1 cellular context compared by ENCODE assay signal in the genomic region with DNA sequence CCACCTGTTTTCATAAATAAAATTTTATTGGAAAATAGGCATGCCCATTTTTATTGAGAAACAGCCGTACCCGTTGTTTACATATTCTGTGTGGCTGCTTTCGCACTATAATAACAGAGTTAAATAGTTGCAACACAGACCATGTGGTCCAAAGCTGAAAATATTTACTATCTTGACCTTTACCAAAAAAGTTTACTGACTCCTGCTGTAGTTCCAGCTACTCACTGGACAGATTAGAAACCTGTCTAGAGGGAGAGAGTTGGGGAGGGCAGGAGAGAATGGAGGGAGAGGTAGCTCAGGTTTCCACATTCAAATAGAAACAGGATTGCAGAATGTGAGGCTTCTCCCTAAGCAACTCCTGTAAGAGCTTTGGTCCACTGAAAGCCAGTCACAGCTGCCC.
TF ChIP-seq lines count a peak whose summit lies in the region.

No MANE protein-coding gene starts in this region.

TF ChIP-seq in liver, 16 proteins besides CTCF, POLR2A, EP300 and RAD21 (continued from another document):
- TF ChIP-seq, protein P1, sequence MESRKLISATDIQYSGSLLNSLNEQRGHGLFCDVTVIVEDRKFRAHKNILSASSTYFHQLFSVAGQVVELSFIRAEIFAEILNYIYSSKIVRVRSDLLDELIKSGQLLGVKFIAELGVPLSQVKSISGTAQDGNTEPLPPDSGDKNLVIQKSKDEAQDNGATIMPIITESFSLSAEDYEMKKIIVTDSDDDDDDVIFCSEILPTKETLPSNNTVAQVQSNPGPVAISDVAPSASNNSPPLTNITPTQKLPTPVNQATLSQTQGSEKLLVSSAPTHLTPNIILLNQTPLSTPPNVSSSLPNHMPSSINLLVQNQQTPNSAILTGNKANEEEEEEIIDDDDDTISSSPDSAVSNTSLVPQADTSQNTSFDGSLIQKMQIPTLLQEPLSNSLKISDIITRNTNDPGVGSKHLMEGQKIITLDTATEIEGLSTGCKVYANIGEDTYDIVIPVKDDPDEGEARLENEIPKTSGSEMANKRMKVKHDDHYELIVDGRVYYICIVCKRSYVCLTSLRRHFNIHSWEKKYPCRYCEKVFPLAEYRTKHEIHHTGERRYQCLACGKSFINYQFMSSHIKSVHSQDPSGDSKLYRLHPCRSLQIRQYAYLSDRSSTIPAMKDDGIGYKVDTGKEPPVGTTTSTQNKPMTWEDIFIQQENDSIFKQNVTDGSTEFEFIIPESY (IDR thresholded peaks at IDR 0.05): no peak
- TF ChIP-seq FOXA1 (IDR thresholded peaks at IDR 0.05): no peak
- peak; percentile 58 to 59 for TF ChIP-seq HNF4A (conservative IDR thresholded peaks at IDR 0.05)
- TF ChIP-seq, protein P2, sequence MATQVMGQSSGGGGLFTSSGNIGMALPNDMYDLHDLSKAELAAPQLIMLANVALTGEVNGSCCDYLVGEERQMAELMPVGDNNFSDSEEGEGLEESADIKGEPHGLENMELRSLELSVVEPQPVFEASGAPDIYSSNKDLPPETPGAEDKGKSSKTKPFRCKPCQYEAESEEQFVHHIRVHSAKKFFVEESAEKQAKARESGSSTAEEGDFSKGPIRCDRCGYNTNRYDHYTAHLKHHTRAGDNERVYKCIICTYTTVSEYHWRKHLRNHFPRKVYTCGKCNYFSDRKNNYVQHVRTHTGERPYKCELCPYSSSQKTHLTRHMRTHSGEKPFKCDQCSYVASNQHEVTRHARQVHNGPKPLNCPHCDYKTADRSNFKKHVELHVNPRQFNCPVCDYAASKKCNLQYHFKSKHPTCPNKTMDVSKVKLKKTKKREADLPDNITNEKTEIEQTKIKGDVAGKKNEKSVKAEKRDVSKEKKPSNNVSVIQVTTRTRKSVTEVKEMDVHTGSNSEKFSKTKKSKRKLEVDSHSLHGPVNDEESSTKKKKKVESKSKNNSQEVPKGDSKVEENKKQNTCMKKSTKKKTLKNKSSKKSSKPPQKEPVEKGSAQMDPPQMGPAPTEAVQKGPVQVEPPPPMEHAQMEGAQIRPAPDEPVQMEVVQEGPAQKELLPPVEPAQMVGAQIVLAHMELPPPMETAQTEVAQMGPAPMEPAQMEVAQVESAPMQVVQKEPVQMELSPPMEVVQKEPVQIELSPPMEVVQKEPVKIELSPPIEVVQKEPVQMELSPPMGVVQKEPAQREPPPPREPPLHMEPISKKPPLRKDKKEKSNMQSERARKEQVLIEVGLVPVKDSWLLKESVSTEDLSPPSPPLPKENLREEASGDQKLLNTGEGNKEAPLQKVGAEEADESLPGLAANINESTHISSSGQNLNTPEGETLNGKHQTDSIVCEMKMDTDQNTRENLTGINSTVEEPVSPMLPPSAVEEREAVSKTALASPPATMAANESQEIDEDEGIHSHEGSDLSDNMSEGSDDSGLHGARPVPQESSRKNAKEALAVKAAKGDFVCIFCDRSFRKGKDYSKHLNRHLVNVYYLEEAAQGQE (IDR thresholded peaks at IDR 0.05): no peak
- TF ChIP-seq JUND (IDR thresholded peaks at IDR 0.05): peak in 1 of 2 donors; percentile 17
- no peak for TF ChIP-seq NR2F2 (IDR thresholded peaks at IDR 0.05)
